In the genomic region with DNA sequence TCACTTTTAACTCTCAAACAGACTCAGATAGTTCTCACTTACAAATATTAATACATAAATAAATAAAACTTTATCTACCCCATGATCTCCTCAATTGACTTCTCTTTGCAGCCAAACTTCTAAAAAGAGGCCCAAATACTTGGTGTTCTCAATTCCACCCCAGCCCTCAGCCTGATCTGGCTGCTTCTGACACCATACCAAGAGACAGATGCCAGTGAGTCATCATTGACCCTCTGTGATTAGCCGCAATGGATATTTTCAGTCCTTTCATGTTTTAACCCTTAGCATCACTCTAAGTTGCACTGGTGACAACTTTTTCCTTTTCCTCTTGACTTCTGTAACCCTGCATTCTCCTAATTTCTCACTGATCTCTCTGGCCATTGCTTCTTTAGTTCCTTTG, we compare ENCODE assay signal across 15 cellular contexts.
DNase-seq lines count a peak whose midpoint lies in the region; ATAC-seq and TF ChIP-seq lines count a peak whose summit lies in the region.
"Had no signal": no experiment of that assay in that cellular context is flagged by ENCODE, and none has a peak within 500 bp of the region (broad histone marks: within the 10 kb centered on the region; RNA-seq: fewer than 3 reads in every experiment).

No MANE protein-coding gene starts in this region.

- no peak for ATAC-seq in HG03378 (IDR thresholded peaks at IDR 0.05; ENCODE audit: unreplicated experiment)
- ATAC-seq in HG02885 (IDR thresholded peaks at IDR 0.05; ENCODE audit: poor library complexity, unreplicated experiment), result no peak
- ATAC-seq: body of pancreas had no signal

- H3K9me3 ChIP-seq in mesodermal cell (ENCODE audit: control insufficient read depth, low read length), result peaks cover 7% of the 10 kb centered on the region
- H3K9me3 ChIP-seq: body of pancreas, sigmoid colon had no signal

- WGBS in mesodermal cell (ENCODE audit: insufficient coverage in 2 of 2), 2 experiments, result 14 to 15% methylated on average over 1 of the region's 1 CpG

- H3K27ac ChIP-seq in mesodermal cell (ENCODE audit: low read depth, low read length, severe bottlenecking), result peak overlapping the region; percentile 1
- H3K27ac ChIP-seq: body of pancreas, sigmoid colon had no signal

- H3K4me1 ChIP-seq in mesodermal cell (ENCODE audit: control insufficient read depth, insufficient read depth, low read length, poor library complexity, severe bottlenecking), result peaks cover 13% of the 10 kb centered on the region
- H3K4me1 ChIP-seq: body of pancreas, sigmoid colon had no signal

- no peaks in the 10 kb centered on the region for H3K36me3 ChIP-seq in mesodermal cell (ENCODE audit: control insufficient read depth, insufficient read depth, low read length)
- H3K36me3 ChIP-seq: sigmoid colon had no signal

- no peak for TF ChIP-seq CTCF in AG10803 (conservative IDR thresholded peaks at IDR 0.05; ENCODE audit: low read length)
- no peak for TF ChIP-seq CTCF in choroid plexus epithelial cell (conservative IDR thresholded peaks at IDR 0.05; ENCODE audit: low read depth, low read length)

- DNase-seq in AG10803 (ENCODE audit: low read depth) (peak; percentile 71), MV-4-11 (lab: John Stamatoyannopoulos, UW) (peak; percentile 55), choroid plexus epithelial cell (ENCODE audit: low read depth) (peak; percentile 91), OCI-M1 (lab: John Stamatoyannopoulos, UW) (no peak)
- no peak for DNase-seq in activated naive CD4-positive, alpha-beta T cell (lab: John Stamatoyannopoulos, UW)
- DNase-seq: body of pancreas; effector CD4-positive, alpha-beta T cell; GDM1; head of caudate nucleus; NCI-H1436; NCI-H524 treated with DMSO at 0.1 percent for 48 hours; sigmoid colon had no signal

- H3K4me3 ChIP-seq in AG10803 (ENCODE audit: low read length) (no peak overlapping the region), choroid plexus epithelial cell (ENCODE audit: low read depth, low read length) (no peak overlapping the region), mesodermal cell (ENCODE audit: extremely low read depth, insufficient read depth, low read length, poor library complexity, severe bottlenecking) (no peak overlapping the region)
- H3K4me3 ChIP-seq: body of pancreas, sigmoid colon had no signal

Comparison
In these comparisons a context has a peak if more than half of its experiments do, and no peak if none do; other contexts are left out.
1. DNase-seq: peak in AG10803 (single experiment), MV-4-11 (single experiment) and choroid plexus epithelial cell (single experiment); none in activated naive CD4-positive, alpha-beta T cell (0 of 4) and OCI-M1 (single experiment).